In the genomic region with DNA sequence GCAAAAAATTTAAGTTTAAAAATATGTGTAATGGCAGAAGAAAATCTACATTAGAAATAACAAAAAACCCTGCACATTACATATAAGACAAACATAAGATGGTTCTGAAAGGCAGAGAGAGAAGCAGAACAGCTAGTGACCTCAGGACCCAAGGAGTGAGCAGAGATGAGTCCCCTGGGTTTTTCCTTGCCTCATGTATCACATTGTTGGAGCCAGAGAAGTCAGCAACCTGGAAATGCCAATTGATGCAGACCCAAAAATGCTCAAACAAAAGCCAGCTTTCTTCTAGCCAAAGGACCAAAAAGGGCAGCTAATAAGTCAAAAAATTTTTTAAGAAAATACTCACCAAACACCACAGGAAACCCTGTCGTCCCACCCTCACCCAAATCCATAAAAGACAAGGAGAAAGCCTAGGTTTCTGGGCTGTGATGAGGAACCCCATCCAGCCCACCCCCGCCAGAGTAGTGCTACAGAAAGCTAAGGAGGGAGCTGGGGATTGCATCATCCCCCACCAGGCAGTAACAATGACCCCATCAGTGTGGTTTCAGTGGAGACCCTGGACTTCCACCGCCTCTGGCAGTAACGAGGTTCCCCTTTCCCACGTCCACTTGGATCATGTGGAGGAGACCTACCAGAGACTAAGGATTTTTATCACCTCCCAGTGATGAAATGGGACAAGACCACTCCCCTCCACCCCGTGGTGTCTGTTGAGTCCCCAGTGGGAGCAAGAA, we compare ENCODE assay signal across 1 cellular context.
TF ChIP-seq lines count a peak whose summit lies in the region.

No MANE protein-coding gene starts in this region.

TF ChIP-seq in H1, 55 proteins besides CTCF, POLR2A, EP300 and RAD21:
- TF ChIP-seq JUN (IDR thresholded peaks at IDR 0.05; ENCODE audit: low read depth, low read length) = no peak
- TF ChIP-seq POU5F1 (IDR thresholded peaks at IDR 0.05; ENCODE audit: low read depth, low read length) = no peak
- no peak for TF ChIP-seq TAF1 (IDR thresholded peaks at IDR 0.05; ENCODE audit: low read depth, low read length)
- peak; percentile 82 for TF ChIP-seq CEBPB (IDR thresholded peaks at IDR 0.05; ENCODE audit: low read depth, low read length)
- TF ChIP-seq, protein P1, sequence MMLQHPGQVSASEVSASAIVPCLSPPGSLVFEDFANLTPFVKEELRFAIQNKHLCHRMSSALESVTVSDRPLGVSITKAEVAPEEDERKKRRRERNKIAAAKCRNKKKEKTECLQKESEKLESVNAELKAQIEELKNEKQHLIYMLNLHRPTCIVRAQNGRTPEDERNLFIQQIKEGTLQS (IDR thresholded peaks at IDR 0.05; ENCODE audit: insufficient read depth, low read depth, low read length) = peak; percentile 47; the same call in 1 of the 2 replicates
